In the genomic region with DNA sequence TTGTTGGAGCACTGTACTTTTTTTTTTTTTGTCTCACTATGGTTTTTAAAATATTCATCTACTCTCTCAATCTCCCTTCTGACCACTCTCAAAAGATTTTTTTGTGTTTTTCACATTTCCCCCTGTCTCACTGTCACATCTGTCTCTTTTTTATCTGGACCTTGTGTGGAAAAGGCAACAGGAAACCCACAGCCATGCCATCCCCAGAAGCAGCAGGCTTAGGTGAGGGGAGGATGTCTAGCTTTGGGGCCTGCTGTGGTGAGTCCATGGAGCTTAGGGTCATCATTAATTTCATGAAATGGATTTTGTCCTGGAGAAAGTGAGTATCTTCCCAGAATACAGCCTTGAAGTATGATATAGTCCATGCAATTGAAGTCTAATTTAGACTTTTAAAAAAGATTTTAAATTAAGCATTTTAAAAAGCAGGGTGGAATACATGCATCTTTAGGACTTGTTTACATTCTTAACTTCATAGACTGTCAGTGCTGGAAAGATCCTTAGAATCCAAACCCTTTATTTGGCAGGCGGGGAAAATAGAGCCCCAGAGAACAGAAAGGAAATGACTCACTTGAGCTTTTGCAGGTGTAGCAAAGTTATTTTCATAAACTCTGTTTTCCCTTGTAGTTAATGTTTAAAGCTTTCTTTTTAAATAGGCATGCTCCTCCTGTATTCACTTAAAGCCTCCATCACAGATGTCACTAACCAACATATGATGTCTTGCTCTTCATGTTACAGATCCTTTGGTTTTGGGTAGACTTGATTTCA, we compare ENCODE assay signal across 1 cellular context.
TF ChIP-seq lines count a peak whose summit lies in the region.

No MANE protein-coding gene starts in this region.

TF ChIP-seq in A549, 52 proteins besides CTCF, POLR2A, EP300 and RAD21 (continued from another document):
- TF ChIP-seq, protein P1, sequence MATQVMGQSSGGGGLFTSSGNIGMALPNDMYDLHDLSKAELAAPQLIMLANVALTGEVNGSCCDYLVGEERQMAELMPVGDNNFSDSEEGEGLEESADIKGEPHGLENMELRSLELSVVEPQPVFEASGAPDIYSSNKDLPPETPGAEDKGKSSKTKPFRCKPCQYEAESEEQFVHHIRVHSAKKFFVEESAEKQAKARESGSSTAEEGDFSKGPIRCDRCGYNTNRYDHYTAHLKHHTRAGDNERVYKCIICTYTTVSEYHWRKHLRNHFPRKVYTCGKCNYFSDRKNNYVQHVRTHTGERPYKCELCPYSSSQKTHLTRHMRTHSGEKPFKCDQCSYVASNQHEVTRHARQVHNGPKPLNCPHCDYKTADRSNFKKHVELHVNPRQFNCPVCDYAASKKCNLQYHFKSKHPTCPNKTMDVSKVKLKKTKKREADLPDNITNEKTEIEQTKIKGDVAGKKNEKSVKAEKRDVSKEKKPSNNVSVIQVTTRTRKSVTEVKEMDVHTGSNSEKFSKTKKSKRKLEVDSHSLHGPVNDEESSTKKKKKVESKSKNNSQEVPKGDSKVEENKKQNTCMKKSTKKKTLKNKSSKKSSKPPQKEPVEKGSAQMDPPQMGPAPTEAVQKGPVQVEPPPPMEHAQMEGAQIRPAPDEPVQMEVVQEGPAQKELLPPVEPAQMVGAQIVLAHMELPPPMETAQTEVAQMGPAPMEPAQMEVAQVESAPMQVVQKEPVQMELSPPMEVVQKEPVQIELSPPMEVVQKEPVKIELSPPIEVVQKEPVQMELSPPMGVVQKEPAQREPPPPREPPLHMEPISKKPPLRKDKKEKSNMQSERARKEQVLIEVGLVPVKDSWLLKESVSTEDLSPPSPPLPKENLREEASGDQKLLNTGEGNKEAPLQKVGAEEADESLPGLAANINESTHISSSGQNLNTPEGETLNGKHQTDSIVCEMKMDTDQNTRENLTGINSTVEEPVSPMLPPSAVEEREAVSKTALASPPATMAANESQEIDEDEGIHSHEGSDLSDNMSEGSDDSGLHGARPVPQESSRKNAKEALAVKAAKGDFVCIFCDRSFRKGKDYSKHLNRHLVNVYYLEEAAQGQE (IDR thresholded peaks at IDR 0.05) = no peak
- TF ChIP-seq FOSB (CRISPR knock-in tag; IDR thresholded peaks at IDR 0.05) = no peak
- TF ChIP-seq, protein P2, sequence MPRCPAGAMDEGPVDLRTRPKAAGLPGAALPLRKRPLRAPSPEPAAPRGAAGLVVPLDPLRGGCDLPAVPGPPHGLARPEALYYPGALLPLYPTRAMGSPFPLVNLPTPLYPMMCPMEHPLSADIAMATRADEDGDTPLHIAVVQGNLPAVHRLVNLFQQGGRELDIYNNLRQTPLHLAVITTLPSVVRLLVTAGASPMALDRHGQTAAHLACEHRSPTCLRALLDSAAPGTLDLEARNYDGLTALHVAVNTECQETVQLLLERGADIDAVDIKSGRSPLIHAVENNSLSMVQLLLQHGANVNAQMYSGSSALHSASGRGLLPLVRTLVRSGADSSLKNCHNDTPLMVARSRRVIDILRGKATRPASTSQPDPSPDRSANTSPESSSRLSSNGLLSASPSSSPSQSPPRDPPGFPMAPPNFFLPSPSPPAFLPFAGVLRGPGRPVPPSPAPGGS (IDR thresholded peaks at IDR 0.05) = no peak
- TF ChIP-seq, protein P3, sequence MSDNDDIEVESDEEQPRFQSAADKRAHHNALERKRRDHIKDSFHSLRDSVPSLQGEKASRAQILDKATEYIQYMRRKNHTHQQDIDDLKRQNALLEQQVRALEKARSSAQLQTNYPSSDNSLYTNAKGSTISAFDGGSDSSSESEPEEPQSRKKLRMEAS (IDR thresholded peaks at IDR 0.05) = no peak
- TF ChIP-seq SREBF2 (IDR thresholded peaks at IDR 0.05) = no peak
- no peak for TF ChIP-seq MAZ (IDR thresholded peaks at IDR 0.05; ENCODE audit: borderline replicate concordance, low read depth, low read length)
- TF ChIP-seq ZSCAN20 (CRISPR knock-in tag; IDR thresholded peaks at IDR 0.05) = no peak
- TF ChIP-seq CBX2 (IDR thresholded peaks at IDR 0.05; ENCODE audit: borderline replicate concordance, low read depth) = no peak
- TF ChIP-seq GATA3 (IDR thresholded peaks at IDR 0.05; ENCODE audit: borderline replicate concordance) = no peak
